ENCODE assay signal across 2 cellular contexts in genomic region chr15:44739222-44739847, GRCh38. TPM values are rescaled to one million over a fixed set of nuclear protein-coding genes. Genes with fewer than 3 reads are reported as not detected.
"Had no signal": no experiment of that assay in that cellular context is flagged by ENCODE, and none has a peak within 500 bp of the region (broad histone marks: within the 10 kb centered on the region; RNA-seq: fewer than 3 reads in every experiment).

No MANE protein-coding gene starts in this region.

RNA-seq across cellular contexts. Expression of gene PATL2, which starts 28.2 kb away (rescaled TPM):
- total RNA-seq: ascending aorta, SJCRH30 had no signal
